In genomic region chr1:109040627-109041613, GRCh38 we compare ENCODE assay signal across 8 cellular contexts. TPM values are rescaled to one million over a fixed set of nuclear protein-coding genes. Genes with fewer than 3 reads are reported as not detected.
A peak's percentile ranks its signal among the peaks of the same experiment; 100 is the strongest.
DNase-seq lines count a peak whose midpoint lies in the region; ATAC-seq, FAIRE-seq and TF ChIP-seq lines count a peak whose summit lies in the region.

No MANE protein-coding gene starts in this region.

- TF ChIP-seq CTCF in WTC11 (IDR thresholded peaks at IDR 0.05) (no peak), epithelial cell of esophagus (IDR thresholded peaks at IDR 0.05; ENCODE audit: insufficient read depth, low read depth, low read length, missing control alignments) (no peak), mesothelial cell of epicardium (IDR thresholded peaks at IDR 0.05; ENCODE audit: unreplicated experiment) (no peak), stomach (IDR thresholded peaks at IDR 0.05) (no peak)

- no peak for TF ChIP-seq POLR2A in stomach (IDR thresholded peaks at IDR 0.05)

- POLR2A ChIA-PET in WTC11 (lab: Charles Lee), result no interaction called here

- CTCF ChIA-PET in WTC11 (lab: Charles Lee), result interaction anchor here (0.7 to 1.7 kb wide), 3 partner anchors 13 to 59 kb away, joined by 3 to 9 read pairs (median 3); no protein-coding TSS in a partner anchor

- H3K36me3 Mint-ChIP-seq in WTC11 (no peaks in the 10 kb centered on the region), mesothelial cell of epicardium (no peaks in the 10 kb centered on the region)

- FAIRE-seq in HTR-8/SVneo (lab: Jason Lieb, UNC), result no peak

- peak overlapping the region; percentile 86 for H3K4me3 Mint-ChIP-seq in WTC11
- H3K4me3 Mint-ChIP-seq in mesothelial cell of epicardium, result peak overlapping the region; percentile 88

- intact Hi-C loops in stomach (cut with DNase I; ENCODE audit: low total_unique reads), result no loop called here

- no peaks in the 10 kb centered on the region for H3K36me3 ChIP-seq in stomach

- peaks cover 12 to 29% (median 20%) of the 10 kb centered on the region in 4 donors for H3K4me1 ChIP-seq in stomach

- no peak for TF ChIP-seq EP300 in stomach (IDR thresholded peaks at IDR 0.05)

- H3K27me3 ChIP-seq in stomach, result no peaks in the 10 kb centered on the region

- ATAC-seq in GM21526 (IDR thresholded peaks at IDR 0.05; ENCODE audit: low FRiP score, unreplicated experiment), result peak; percentile 25
- ATAC-seq in WTC11, result peak; percentile 7

- H3K9me3 ChIP-seq in stomach, result no peaks in the 10 kb centered on the region

- H3K4me1 Mint-ChIP-seq in WTC11, result peaks cover 12% of the 10 kb centered on the region
- peaks cover 9% of the 10 kb centered on the region for H3K4me1 Mint-ChIP-seq in mesothelial cell of epicardium

- H3K4me3 ChIP-seq in epithelial cell of esophagus (ENCODE audit: low read length), result peak overlapping the region; percentile 89
- H3K4me3 ChIP-seq in stomach, result peak overlapping the region; percentile 78 to 100 (median 92)

- in situ Hi-C loops in G401 (cut with HindIII; ENCODE audit: low sequenced_read_pairs), result no loop called here

- 2% methylated on average over 35 to 47 of the region's 47 CpGs for WGBS in stomach, 5 donors

- no peak overlapping the region; the same call in 1 of the 2 replicates for H3K27ac Mint-ChIP-seq in WTC11
- H3K27ac Mint-ChIP-seq in mesothelial cell of epicardium, result peak overlapping the region; percentile 82

- peak overlapping the region; percentile 83 to 94 (median 87) for H3K27ac ChIP-seq in stomach

- H3K27me3 Mint-ChIP-seq in WTC11 (ENCODE audit: low read depth) (no peaks in the 10 kb centered on the region; the same call in 1 of the 2 replicates), mesothelial cell of epicardium (ENCODE audit: low read depth) (no peaks in the 10 kb centered on the region)

- DNase-seq in G401 (ENCODE audit: low spot score) (peak; percentile 48), HuH-7.5 (ENCODE audit: low spot score) (peak; percentile 22), WTC11 (ENCODE audit: low spot score) (peak; percentile 39), epithelial cell of esophagus (ENCODE audit: low read depth) (peak; percentile 16), mesothelial cell of epicardium (ENCODE audit: low spot score in 2 of 2, unreplicated experiment in 2 of 2) (peak; percentile 23 to 52), stomach (peak; percentile 28), HTR-8/SVneo (ENCODE audit: insufficient read length, low spot score) (no peak)

- no peaks in the 10 kb centered on the region for H3K9me3 Mint-ChIP-seq in WTC11
- no peaks in the 10 kb centered on the region for H3K9me3 Mint-ChIP-seq in mesothelial cell of epicardium

TF ChIP-seq in WTC11, 78 proteins besides CTCF, POLR2A, EP300 and RAD21:
- TF ChIP-seq CDX4 (CRISPR knock-in tag; IDR thresholded peaks at IDR 0.05; ENCODE audit: borderline replicate concordance), result no peak
- TF ChIP-seq PREB (CRISPR knock-in tag; IDR thresholded peaks at IDR 0.05; ENCODE audit: borderline replicate concordance), result no peak
- TF ChIP-seq CREM (CRISPR knock-in tag; IDR thresholded peaks at IDR 0.05), result no peak; the same call in 1 of the 2 replicates
- TF ChIP-seq FOXP4 (CRISPR knock-in tag; IDR thresholded peaks at IDR 0.05), result no peak
- no peak for TF ChIP-seq ZSCAN18 (CRISPR knock-in tag; IDR thresholded peaks at IDR 0.05)
- no peak for TF ChIP-seq GRHL2 (CRISPR knock-in tag; IDR thresholded peaks at IDR 0.05; ENCODE audit: insufficient replicate concordance, severe bottlenecking)
- TF ChIP-seq SMAD4 (CRISPR knock-in tag; IDR thresholded peaks at IDR 0.05), result no peak
- no peak for TF ChIP-seq NR1H2 (CRISPR knock-in tag; IDR thresholded peaks at IDR 0.05)
- no peak for TF ChIP-seq ZNF317 (CRISPR knock-in tag; IDR thresholded peaks at IDR 0.05; ENCODE audit: borderline replicate concordance, low read depth)
- no peak for TF ChIP-seq MYBL2 (CRISPR knock-in tag; IDR thresholded peaks at IDR 0.05)
- no peak for TF ChIP-seq E2F4 (CRISPR knock-in tag; IDR thresholded peaks at IDR 0.05; ENCODE audit: borderline replicate concordance, low read depth)
- no peak for TF ChIP-seq TEAD1 (CRISPR knock-in tag; IDR thresholded peaks at IDR 0.05)
- TF ChIP-seq ATF2 (CRISPR knock-in tag; IDR thresholded peaks at IDR 0.05; ENCODE audit: borderline replicate concordance, low read depth), result no peak

RNA-seq across cellular contexts. Expression of gene WDR47, which starts 1.0 kb away (rescaled TPM):
- total RNA-seq in G401 (2014; rRNA removed; shearing (Covaris generic)), result 5.4 and 7.1 TPM in 2 replicates
- total RNA-seq in WTC11 (2021) (6.9 to 8.0 TPM (median 7.0 TPM) in 3 replicates), mesothelial cell of epicardium (11.3 to 12.6 TPM (median 11.3 TPM) in 3 replicates), stomach (10 to 100 TPM in 3 of 5 donors, 1 to 10 TPM in 2; 4.9 to 16.9 (median 11.1) TPM)
- polyA plus RNA-seq in stomach, result 1 to 10 TPM; 3.7 to 3.8 (median 3.7) TPM

RNA-seq across cellular contexts. Expression of gene TAF13, which starts 34.9 kb away (rescaled TPM):
- 6.3 and 23.9 TPM in 2 replicates for total RNA-seq in G401 (2014; rRNA removed; shearing (Covaris generic))
- 35.2 to 43.0 TPM (median 37.3 TPM) in 3 replicates for total RNA-seq in WTC11 (2021)
- total RNA-seq in mesothelial cell of epicardium, result 27.0 to 30.0 TPM (median 27.2 TPM) in 3 replicates
- 10 to 100 TPM in 4 of 5 donors, 1 to 10 TPM in 1; 3.5 to 69.9 (median 25.2) TPM for total RNA-seq in stomach
- 10 to 100 TPM; 20.4 to 48.6 (median 46.8) TPM for polyA plus RNA-seq in stomach

RNA-seq across cellular contexts. Expression of gene TMEM167B, which starts 49.6 kb away (rescaled TPM):
- 7.2 and 9.6 TPM in 2 replicates for total RNA-seq in G401 (2014; rRNA removed; shearing (Covaris generic))
- total RNA-seq in WTC11 (2021), result 15.6 to 18.7 TPM (median 16.0 TPM) in 3 replicates
- total RNA-seq in mesothelial cell of epicardium, result 33.5 to 36.1 TPM (median 35.0 TPM) in 3 replicates
- 10 to 100 TPM in 3 of 5 donors, 1 to 10 TPM in 1, not detected in 1; 2.9 to 70.1 (median 44.6) TPM for total RNA-seq in stomach
- polyA plus RNA-seq in stomach, result 10 to 100 TPM; 15.4 to 26.9 (median 16.3) TPM
